Comparison of ENCODE assay signal across 17 cellular contexts in genomic region chr3:189567772-189568420, GRCh38.
DNase-seq lines count a peak whose midpoint lies in the region; ATAC-seq, FAIRE-seq and TF ChIP-seq lines count a peak whose summit lies in the region.
"Had no signal": no experiment of that assay in that cellular context is flagged by ENCODE, and none has a peak within 500 bp of the region (broad histone marks: within the 10 kb centered on the region; RNA-seq: fewer than 3 reads in every experiment).

No MANE protein-coding gene starts in this region.

- H3K36me3 ChIP-seq in mesendoderm (ENCODE audit: control insufficient read depth, insufficient read depth, low read length), result no peaks in the 10 kb centered on the region

- no peaks in the 10 kb centered on the region for H3K79me1 ChIP-seq in mesendoderm (ENCODE audit: low read length)

- H3K27me3 ChIP-seq in mesendoderm (ENCODE audit: insufficient read depth, low read length, poor library complexity), result no peaks in the 10 kb centered on the region

- no peak overlapping the region for H3K23ac ChIP-seq in mesendoderm (ENCODE audit: low read length)

- H3K4me1 Mint-ChIP-seq in endothelial cell (ENCODE audit: unreplicated experiment), result no peaks in the 10 kb centered on the region
- H3K4me1 Mint-ChIP-seq: immature natural killer cell had no signal

- H2BK5ac ChIP-seq in mesendoderm (ENCODE audit: low read length), result no peak overlapping the region

- H3K56ac ChIP-seq in mesendoderm (ENCODE audit: low read length), result no peak overlapping the region

- H3K4me3 Mint-ChIP-seq in endothelial cell (ENCODE audit: unreplicated experiment), result no peak overlapping the region
- H3K4me3 Mint-ChIP-seq: activated CD4-positive, alpha-beta T cell treated with anti-CD3 and anti-CD28 coated beads, Interleukin-2, amount 10 ng/mL, durations not matched to agents 7 days and 5 days; immature natural killer cell; stimulated activated naive CD8-positive, alpha-beta T cell treated with anti-CD3 and anti-CD28 coated beads, Interleukin-15, Interleukin-2, amounts not matched to agents 100 ng/mL and 50 ng/mL, for 24 hours had no signal

- no peak overlapping the region for H3K4ac ChIP-seq in mesendoderm (ENCODE audit: low read depth, low read length)

- no peaks in the 10 kb centered on the region for H3K9me3 Mint-ChIP-seq in endothelial cell (ENCODE audit: unreplicated experiment)
- H3K9me3 Mint-ChIP-seq: immature natural killer cell; stimulated activated naive CD8-positive, alpha-beta T cell treated with anti-CD3 and anti-CD28 coated beads, Interleukin-15, Interleukin-2, amounts not matched to agents 100 ng/mL and 50 ng/mL, for 24 hours had no signal

- H3K18ac ChIP-seq in mesendoderm (ENCODE audit: low read length), result no peak overlapping the region

- no peak overlapping the region for H4K8ac ChIP-seq in mesendoderm (ENCODE audit: low read depth, low read length)

- H3K27ac Mint-ChIP-seq in endothelial cell (ENCODE audit: unreplicated experiment), result no peak overlapping the region
- H3K27ac Mint-ChIP-seq: activated CD4-positive, alpha-beta T cell treated with anti-CD3 and anti-CD28 coated beads, Interleukin-2, amount 10 ng/mL, durations not matched to agents 7 days and 5 days; immature natural killer cell; stimulated activated naive CD8-positive, alpha-beta T cell treated with anti-CD3 and anti-CD28 coated beads, Interleukin-15, Interleukin-2, amounts not matched to agents 100 ng/mL and 50 ng/mL, for 24 hours had no signal

- no peak overlapping the region for H4K5ac ChIP-seq in mesendoderm (ENCODE audit: low read length)

- no peaks in the 10 kb centered on the region for H3K4me1 ChIP-seq in mesendoderm (ENCODE audit: control insufficient read depth, low read depth, low read length)

- H3K9ac ChIP-seq in mesendoderm (ENCODE audit: low read length), result no peak overlapping the region

- WGBS in mesendoderm (ENCODE audit: extremely low coverage, insufficient coverage, low lambda C conversion rate), result no CpG with 5 or more reads among the region's 3 CpGs

- H3K36me3 Mint-ChIP-seq in endothelial cell (ENCODE audit: low read depth, unreplicated experiment), result no peaks in the 10 kb centered on the region
- H3K36me3 Mint-ChIP-seq: immature natural killer cell had no signal

- TF ChIP-seq CTCF in endothelial cell (IDR thresholded peaks at IDR 0.05; ENCODE audit: unreplicated experiment), result no peak

- no peak overlapping the region for H2BK15ac ChIP-seq in mesendoderm (replicated peaks; ENCODE audit: low read depth)

- H3K79me2 ChIP-seq in mesendoderm (ENCODE audit: control insufficient read depth, insufficient read depth, low read length), result no peaks in the 10 kb centered on the region

- peak; percentile 32 for ATAC-seq in GM18502 (IDR thresholded peaks at IDR 0.05; ENCODE audit: poor library complexity, unreplicated experiment)
- ATAC-seq in GM19395 (IDR thresholded peaks at IDR 0.05; ENCODE audit: unreplicated experiment), result peak; percentile 34
- ATAC-seq in HG02852 (IDR thresholded peaks at IDR 0.05; ENCODE audit: unreplicated experiment), result peak; percentile 21
- ATAC-seq: HCT116 had no signal

- H3K4me3 ChIP-seq in mesendoderm (ENCODE audit: low read length), result no peak overlapping the region

- no peak overlapping the region for H2BK120ac ChIP-seq in mesendoderm (ENCODE audit: low read depth, low read length)

- no peak overlapping the region for H3K27ac ChIP-seq in mesendoderm (ENCODE audit: low read depth, low read length)

- peaks cover 1% of the 10 kb centered on the region for H3K27me3 Mint-ChIP-seq in endothelial cell (ENCODE audit: unreplicated experiment)
- H3K27me3 Mint-ChIP-seq: activated CD4-positive, alpha-beta T cell treated with anti-CD3 and anti-CD28 coated beads, Interleukin-2, amount 10 ng/mL, durations not matched to agents 7 days and 5 days; stimulated activated naive CD8-positive, alpha-beta T cell treated with anti-CD3 and anti-CD28 coated beads, Interleukin-15, Interleukin-2, amounts not matched to agents 100 ng/mL and 50 ng/mL, for 24 hours had no signal

- H3K4me2 ChIP-seq in mesendoderm (ENCODE audit: low read length), result no peak overlapping the region

- FAIRE-seq in HTR-8/SVneo (lab: Jason Lieb, UNC), result no peak
- FAIRE-seq: astrocyte had no signal

- DNase-seq in NAMALWA (ENCODE audit: low spot score) (peak; percentile 64), HTR-8/SVneo (ENCODE audit: insufficient read length, low spot score) (no peak), DMS79 (lab: John Stamatoyannopoulos, UW) (no peak), endothelial cell (ENCODE audit: low spot score) (no peak), mesendoderm (no peak)
- DNase-seq: activated CD4-positive, alpha-beta T cell treated with anti-CD3 and anti-CD28 coated beads, Interleukin-2, amount 10 ng/mL, durations not matched to agents 7 days and 5 days; DMS53; foreskin fibroblast; immature natural killer cell; NCI-H345; stimulated activated CD4-positive, alpha-beta T cell treated with anti-CD3 and anti-CD28 coated beads, Interleukin-4, amount 100 ng/mL, for 4 hours had no signal

- H2AK5ac ChIP-seq in mesendoderm (ENCODE audit: low read length), result no peak overlapping the region
